2 cellular contexts compared by ENCODE assay signal in genomic region chr9:2466703-2467102, GRCh38.
TF ChIP-seq lines count a peak whose summit lies in the region.

No MANE protein-coding gene starts in this region.

TF ChIP-seq in HCT116, 20 proteins besides CTCF, POLR2A, EP300 and RAD21:
- TF ChIP-seq MAX (IDR thresholded peaks at IDR 0.05) (no peak), FOSL1 (IDR thresholded peaks at IDR 0.05; ENCODE audit: low read depth) (no peak), ZFX (IDR thresholded peaks at IDR 0.05) (no peak), ELF1 (IDR thresholded peaks at IDR 0.05; ENCODE audit: borderline replicate concordance, low read depth) (no peak), EZH2phosphoT487 (IDR thresholded peaks at IDR 0.05; ENCODE audit: borderline replicate concordance) (no peak), SP1 (IDR thresholded peaks at IDR 0.05; ENCODE audit: low read depth) (no peak), EGR1 (IDR thresholded peaks at IDR 0.05; ENCODE audit: low read depth) (no peak), POLR2AphosphoS5 (IDR thresholded peaks at IDR 0.05; ENCODE audit: low read depth, low read length) (no peak), JUND (IDR thresholded peaks at IDR 0.05) (no peak), EZH2 (IDR thresholded peaks at IDR 0.05) (no peak), ZBTB33 (IDR thresholded peaks at IDR 0.05; ENCODE audit: extremely low read depth, insufficient replicate concordance, low read length) (no peak), ZNF274 (IDR thresholded peaks at IDR 0.05; ENCODE audit: low read depth, low read length) (no peak), CBX3 (IDR thresholded peaks at IDR 0.05; ENCODE audit: low read depth) (no peak), TCF7L2 (IDR thresholded peaks at IDR 0.05; ENCODE audit: borderline replicate concordance, extremely low read depth, insufficient read depth, insufficient read length) (no peak), SRF (IDR thresholded peaks at IDR 0.05; ENCODE audit: low read depth) (no peak), YY1 (IDR thresholded peaks at IDR 0.05; ENCODE audit: extremely low read depth, insufficient replicate concordance, low read depth, low read length) (no peak), REST (IDR thresholded peaks at IDR 0.05; ENCODE audit: low read depth) (no peak), ATF3 (IDR thresholded peaks at IDR 0.05) (no peak), SIN3A (IDR thresholded peaks at IDR 0.05; ENCODE audit: low read depth) (no peak)

TF ChIP-seq in GM12878, 131 proteins besides CTCF, POLR2A, EP300 and RAD21:
- no peak for TF ChIP-seq MLLT1 (IDR thresholded peaks at IDR 0.05)
- TF ChIP-seq SMAD1 (IDR thresholded peaks at IDR 0.05; ENCODE audit: low read depth, partially characterized antibody) = no peak
- TF ChIP-seq USF1 (IDR thresholded peaks at IDR 0.05; ENCODE audit: borderline replicate concordance, extremely low read length, insufficient read depth, low read depth, low read length) = no peak
- TF ChIP-seq RBBP5 (conservative IDR thresholded peaks at IDR 0.05) = no peak
- TF ChIP-seq KDM1A (IDR thresholded peaks at IDR 0.05; ENCODE audit: borderline replicate concordance) = no peak
- TF ChIP-seq CEBPB (IDR thresholded peaks at IDR 0.05; ENCODE audit: borderline replicate concordance in 1 of 2, low read depth in 2 of 2, low read length in 2 of 2) = no peak
- no peak for TF ChIP-seq WRNIP1 (IDR thresholded peaks at IDR 0.05; ENCODE audit: borderline replicate concordance, low read depth, low read length)
- TF ChIP-seq IKZF2 (IDR thresholded peaks at IDR 0.05) = no peak
- TF ChIP-seq BCL11A (IDR thresholded peaks at IDR 0.05; ENCODE audit: low read depth, low read length) = no peak
- TF ChIP-seq CEBPZ (IDR thresholded peaks at IDR 0.05; ENCODE audit: low read depth, low read length) = no peak
- TF ChIP-seq SMARCA5 (IDR thresholded peaks at IDR 0.05) = no peak
- no peak for TF ChIP-seq CREM (IDR thresholded peaks at IDR 0.05; ENCODE audit: low read depth)
- no peak for TF ChIP-seq MYC (IDR thresholded peaks at IDR 0.05; ENCODE audit: insufficient read depth, insufficient read length, insufficient replicate concordance, low read length, severe bottlenecking)
- no peak for TF ChIP-seq TBL1XR1 (IDR thresholded peaks at IDR 0.05; ENCODE audit: low read depth, low read length)
- TF ChIP-seq HDGF (IDR thresholded peaks at IDR 0.05) = no peak
- no peak for TF ChIP-seq MYB (IDR thresholded peaks at IDR 0.05; ENCODE audit: borderline replicate concordance, low read depth, low read length)
- TF ChIP-seq NFXL1 (IDR thresholded peaks at IDR 0.05; ENCODE audit: borderline replicate concordance) = no peak
- no peak for TF ChIP-seq BRCA1 (IDR thresholded peaks at IDR 0.05; ENCODE audit: low read depth, low read length)
- TF ChIP-seq IRF5 (IDR thresholded peaks at IDR 0.05; ENCODE audit: borderline replicate concordance) = no peak
TF ChIP-seq in GM12878: peak in this region for 0.
